In genomic region chr16:56514845-56515244, GRCh38 we compare ENCODE assay signal across 1 cellular context.
TF ChIP-seq lines count a peak whose summit lies in the region.

No MANE protein-coding gene starts in this region.

TF ChIP-seq in K562, 482 proteins besides CTCF, POLR2A, EP300 and RAD21 (continued from another document):
- TF ChIP-seq, protein P1, sequence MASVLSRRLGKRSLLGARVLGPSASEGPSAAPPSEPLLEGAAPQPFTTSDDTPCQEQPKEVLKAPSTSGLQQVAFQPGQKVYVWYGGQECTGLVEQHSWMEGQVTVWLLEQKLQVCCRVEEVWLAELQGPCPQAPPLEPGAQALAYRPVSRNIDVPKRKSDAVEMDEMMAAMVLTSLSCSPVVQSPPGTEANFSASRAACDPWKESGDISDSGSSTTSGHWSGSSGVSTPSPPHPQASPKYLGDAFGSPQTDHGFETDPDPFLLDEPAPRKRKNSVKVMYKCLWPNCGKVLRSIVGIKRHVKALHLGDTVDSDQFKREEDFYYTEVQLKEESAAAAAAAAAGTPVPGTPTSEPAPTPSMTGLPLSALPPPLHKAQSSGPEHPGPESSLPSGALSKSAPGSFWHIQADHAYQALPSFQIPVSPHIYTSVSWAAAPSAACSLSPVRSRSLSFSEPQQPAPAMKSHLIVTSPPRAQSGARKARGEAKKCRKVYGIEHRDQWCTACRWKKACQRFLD (CRISPR knock-in tag; IDR thresholded peaks at IDR 0.05): no peak
- peak; percentile 36; the same call in 1 of the 2 replicates for TF ChIP-seq HMBOX1 (IDR thresholded peaks at IDR 0.05)
- TF ChIP-seq, protein P2, sequence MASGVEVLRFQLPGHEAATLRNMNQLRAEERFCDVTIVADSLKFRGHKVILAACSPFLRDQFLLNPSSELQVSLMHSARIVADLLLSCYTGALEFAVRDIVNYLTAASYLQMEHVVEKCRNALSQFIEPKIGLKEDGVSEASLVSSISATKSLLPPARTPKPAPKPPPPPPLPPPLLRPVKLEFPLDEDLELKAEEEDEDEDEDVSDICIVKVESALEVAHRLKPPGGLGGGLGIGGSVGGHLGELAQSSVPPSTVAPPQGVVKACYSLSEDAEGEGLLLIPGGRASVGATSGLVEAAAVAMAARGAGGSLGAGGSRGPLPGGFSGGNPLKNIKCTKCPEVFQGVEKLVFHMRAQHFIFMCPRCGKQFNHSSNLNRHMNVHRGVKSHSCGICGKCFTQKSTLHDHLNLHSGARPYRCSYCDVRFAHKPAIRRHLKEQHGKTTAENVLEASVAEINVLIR (CRISPR knock-in tag; IDR thresholded peaks at IDR 0.05): no peak
